In the genomic region with DNA sequence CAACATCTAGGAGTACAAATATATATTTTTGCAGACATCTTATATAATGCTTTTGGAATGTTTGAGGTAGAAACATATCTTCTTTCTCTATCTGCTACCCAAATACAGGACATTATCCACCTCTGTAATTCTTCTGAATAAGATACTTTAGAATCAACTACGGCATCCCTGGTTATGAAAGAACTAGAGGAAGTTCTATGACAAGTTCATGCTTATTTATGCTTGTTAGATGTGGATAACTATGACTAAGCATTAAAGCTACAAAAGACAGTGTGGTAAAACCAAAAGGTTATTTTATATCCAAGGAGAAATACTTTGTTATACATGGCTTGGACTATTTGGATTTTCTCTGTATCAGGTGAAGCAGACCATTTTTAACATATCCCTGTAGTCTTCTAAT, we compare ENCODE assay signal across 19 cellular contexts.
A peak's percentile ranks its signal among the peaks of the same experiment; 100 is the strongest.
DNase-seq lines count a peak whose midpoint lies in the region; ATAC-seq, FAIRE-seq and TF ChIP-seq lines count a peak whose summit lies in the region.
"Had no signal": no experiment of that assay in that cellular context is flagged by ENCODE, and none has a peak within 500 bp of the region (broad histone marks: within the 10 kb centered on the region; RNA-seq: fewer than 3 reads in every experiment).

No MANE protein-coding gene starts in this region.

- no peaks in the 10 kb centered on the region for H3F3A ChIP-seq in SK-N-SH (replicated peaks; ENCODE audit: insufficient read depth)

- TF ChIP-seq POLR2A in erythroblast (IDR thresholded peaks at IDR 0.05; ENCODE audit: low read length): no peak

- H3K9me2 ChIP-seq in SK-N-SH (no peaks in the 10 kb centered on the region), hepatocyte (replicated peaks; ENCODE audit: insufficient read depth) (no peaks in the 10 kb centered on the region)

- POLR2A ChIA-PET in SK-N-SH (lab: Yijun Ruan, JAX): no interaction called here

- H3K4me2 ChIP-seq in SK-N-SH (no peak overlapping the region), hepatocyte (no peak overlapping the region)

- no peak for FAIRE-seq in bronchial epithelial cell (lab: Jason Lieb, UNC)
- FAIRE-seq: A204.1, GM12878 had no signal

- no peaks in the 10 kb centered on the region for H3K79me2 ChIP-seq in SK-N-SH (ENCODE audit: insufficient read depth)
- no peaks in the 10 kb centered on the region for H3K79me2 ChIP-seq in hepatocyte

- no peak overlapping the region for H3K9ac ChIP-seq in SK-N-SH

- no peak for TF ChIP-seq EP300 in SK-N-SH (IDR thresholded peaks at IDR 0.05; ENCODE audit: borderline replicate concordance in 1 of 2, low read depth in 1 of 2, low read length in 1 of 2)

- H3K27ac ChIP-seq in SK-N-SH (ENCODE audit: low read depth in 2 of 2, low read length in 1 of 2) (no peak overlapping the region; a peak in 1 of 4 replicates), hepatocyte (no peak overlapping the region)
- H3K27ac ChIP-seq: cardiac muscle cell, sigmoid colon had no signal

- WGBS in SK-N-SH (ENCODE audit: low lambda C conversion rate): 36% methylated on average over 1 of the region's 1 CpG
- WGBS in hepatocyte (ENCODE audit: low lambda C conversion rate, missing lambda C conversion rate): 87% methylated on average over 1 of the region's 1 CpG

- CTCF ChIA-PET in SK-N-SH (lab: Yijun Ruan, JAX): no interaction called here

- H3K4me1 ChIP-seq in SK-N-SH (ENCODE audit: control insufficient read depth in 1 of 2, insufficient read depth in 2 of 2, low read depth in 1 of 2, low read length in 1 of 2) (peaks cover 0 to 2% of the 10 kb centered on the region in 2 experiments; a peak in 1 of 4 replicates), hepatocyte (ENCODE audit: insufficient read depth) (no peaks in the 10 kb centered on the region)
- H3K4me1 ChIP-seq: sigmoid colon had no signal

- TF ChIP-seq CTCF in SK-N-SH (IDR thresholded peaks at IDR 0.05) (no peak), bronchial epithelial cell (IDR thresholded peaks at IDR 0.05; ENCODE audit: insufficient read depth, low read length, severe bottlenecking) (no peak), hepatocyte (IDR thresholded peaks at IDR 0.05; ENCODE audit: poor library complexity) (no peak)

- H3K4me3 ChIP-seq in SK-N-SH (ENCODE audit: low read depth in 2 of 2, low read length in 1 of 2): no peak overlapping the region
- no peak overlapping the region for H3K4me3 ChIP-seq in bronchial epithelial cell (ENCODE audit: low read depth, low read length)
- H3K4me3 ChIP-seq in hepatocyte: no peak overlapping the region
- H3K4me3 ChIP-seq: cardiac muscle cell, GM12878, sigmoid colon had no signal

- TF ChIP-seq RAD21 in SK-N-SH (IDR thresholded peaks at IDR 0.05; ENCODE audit: low read length): no peak

- ATAC-seq in SK-N-SH treated with all-trans-retinoic acid at 6 μM for 48 hours: peak; percentile 56
- ATAC-seq: activated CD8-positive, alpha-beta T cell treated with anti-CD3 and anti-CD28 coated beads for 36 hours; activated T-cell treated with anti-CD3 and anti-CD28 coated beads, Interleukin-2, amount 50 U/mL, for 72 hours; GM12878; T-cell had no signal

- H3K36me3 ChIP-seq in SK-N-SH (replicated peaks in 1 of 2; ENCODE audit: control insufficient read depth in 1 of 2, insufficient read depth in 2 of 2, low read length in 1 of 2) (no peaks in the 10 kb centered on the region), bronchial epithelial cell (ENCODE audit: control insufficient read depth, insufficient read depth, low read length) (no peaks in the 10 kb centered on the region), hepatocyte (replicated peaks; ENCODE audit: insufficient read depth, low read depth) (no peaks in the 10 kb centered on the region)
- H3K36me3 ChIP-seq: cardiac muscle cell, sigmoid colon had no signal

- DNase-seq in SK-N-SH: no peak
- DNase-seq in NCI-H226: peak; percentile 52
- DNase-seq in bronchial epithelial cell (ENCODE audit: low read depth): peak; percentile 47
- DNase-seq in renal cortical epithelial cell (ENCODE audit: low read depth): peak; percentile 2
- DNase-seq in activated gamma-delta T cell treated with Interleukin-2 at 50 U/mL for 16 hours: no peak
- no peak for DNase-seq in erythroblast (lab: John Stamatoyannopoulos, UW)
- no peak for DNase-seq in hepatocyte (ENCODE audit: low spot score)
- DNase-seq: activated CD8-positive, alpha-beta T cell treated with anti-CD3 and anti-CD28 coated beads for 36 hours; activated naive CD8-positive, alpha-beta T cell treated with anti-CD3 and anti-CD28 coated beads, Interleukin-2, amount 10 ng/mL, durations not matched to agents 7 days and 5 days; activated T-cell treated with anti-CD3 and anti-CD28 coated beads, Interleukin-2, amount 50 U/mL, for 72 hours; MM.1S; NCI-H2029 treated with DMSO at 0.1 percent for 48 hours; sigmoid colon; stimulated activated CD4-positive, alpha-beta T cell treated with anti-CD3 and anti-CD28 coated beads, Interleukin-1b, Interleukin-23, amount 100 ng/mL, for 48 hours; T-cell had no signal

- H2AFZ ChIP-seq in SK-N-SH (ENCODE audit: low read depth) (no peak overlapping the region; the same call in 1 of the 2 replicates), hepatocyte (no peak overlapping the region)

- H3K9me3 ChIP-seq in SK-N-SH (no peaks in the 10 kb centered on the region), hepatocyte (ENCODE audit: low read depth) (no peaks in the 10 kb centered on the region)
- H3K9me3 ChIP-seq: sigmoid colon had no signal

- H3K27me3 ChIP-seq in SK-N-SH (ENCODE audit: insufficient read depth): no peaks in the 10 kb centered on the region
- H3K27me3 ChIP-seq in bronchial epithelial cell (ENCODE audit: control insufficient read depth, insufficient read depth, low read length): no peaks in the 10 kb centered on the region
- no peaks in the 10 kb centered on the region for H3K27me3 ChIP-seq in hepatocyte
- H3K27me3 ChIP-seq: cardiac muscle cell, sigmoid colon had no signal

- no peaks in the 10 kb centered on the region for H4K20me1 ChIP-seq in SK-N-SH (ENCODE audit: insufficient read depth)
- no peaks in the 10 kb centered on the region for H4K20me1 ChIP-seq in hepatocyte (ENCODE audit: insufficient read depth, poor library complexity, severe bottlenecking)

TF ChIP-seq in SK-N-SH treated with all-trans-retinoic acid at 6 μM for 48 hours, 23 proteins besides CTCF, POLR2A, EP300 and RAD21:
- no peak for TF ChIP-seq ZFP30 (CRISPR knock-in tag; IDR thresholded peaks at IDR 0.05)
- peak; percentile 78 for TF ChIP-seq TOX (CRISPR knock-in tag; IDR thresholded peaks at IDR 0.05; ENCODE audit: borderline replicate concordance)

TF ChIP-seq in SK-N-SH, 30 proteins besides CTCF, POLR2A, EP300 and RAD21:
- TF ChIP-seq RXRA (IDR thresholded peaks at IDR 0.05; ENCODE audit: borderline replicate concordance, low read depth) (no peak), JUND (IDR thresholded peaks at IDR 0.05) (no peak), RCOR1 (IDR thresholded peaks at IDR 0.05; ENCODE audit: low read length) (no peak), MXI1 (IDR thresholded peaks at IDR 0.05; ENCODE audit: low read depth, low read length) (no peak), RFX5 (IDR thresholded peaks at IDR 0.05; ENCODE audit: low read length) (no peak), ELF1 (IDR thresholded peaks at IDR 0.05) (no peak), YY1 (IDR thresholded peaks at IDR 0.05; ENCODE audit: low read depth) (no peak), NRF1 (IDR thresholded peaks at IDR 0.05; ENCODE audit: low read depth, low read length) (no peak), FOXM1 (IDR thresholded peaks at IDR 0.05; ENCODE audit: low read depth) (no peak), EZH2phosphoT487 (IDR thresholded peaks at IDR 0.05; ENCODE audit: borderline replicate concordance, low read depth) (no peak), TCF12 (IDR thresholded peaks at IDR 0.05) (no peak)
- TF ChIP-seq, protein P1, sequence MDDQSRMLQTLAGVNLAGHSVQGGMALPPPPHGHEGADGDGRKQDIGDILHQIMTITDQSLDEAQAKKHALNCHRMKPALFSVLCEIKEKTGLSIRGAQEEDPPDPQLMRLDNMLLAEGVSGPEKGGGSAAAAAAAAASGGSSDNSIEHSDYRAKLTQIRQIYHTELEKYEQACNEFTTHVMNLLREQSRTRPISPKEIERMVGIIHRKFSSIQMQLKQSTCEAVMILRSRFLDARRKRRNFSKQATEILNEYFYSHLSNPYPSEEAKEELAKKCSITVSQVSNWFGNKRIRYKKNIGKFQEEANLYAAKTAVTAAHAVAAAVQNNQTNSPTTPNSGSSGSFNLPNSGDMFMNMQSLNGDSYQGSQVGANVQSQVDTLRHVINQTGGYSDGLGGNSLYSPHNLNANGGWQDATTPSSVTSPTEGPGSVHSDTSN (IDR thresholded peaks at IDR 0.05): no peak; the same call in 1 of the 2 replicates

Comparison
In these comparisons a context has a peak if more than half of its experiments do, and no peak if none do; other contexts are left out.
1. DNase-seq: peak in NCI-H226 (single experiment), bronchial epithelial cell (single experiment) and renal cortical epithelial cell (single experiment); none in SK-N-SH (single experiment), activated gamma-delta T cell treated with Interleukin-2 at 50 U/mL for 16 hours (single experiment), erythroblast (0 of 2) and hepatocyte (single experiment).